ENCODE assay signal across 8 cellular contexts in the genomic region with DNA sequence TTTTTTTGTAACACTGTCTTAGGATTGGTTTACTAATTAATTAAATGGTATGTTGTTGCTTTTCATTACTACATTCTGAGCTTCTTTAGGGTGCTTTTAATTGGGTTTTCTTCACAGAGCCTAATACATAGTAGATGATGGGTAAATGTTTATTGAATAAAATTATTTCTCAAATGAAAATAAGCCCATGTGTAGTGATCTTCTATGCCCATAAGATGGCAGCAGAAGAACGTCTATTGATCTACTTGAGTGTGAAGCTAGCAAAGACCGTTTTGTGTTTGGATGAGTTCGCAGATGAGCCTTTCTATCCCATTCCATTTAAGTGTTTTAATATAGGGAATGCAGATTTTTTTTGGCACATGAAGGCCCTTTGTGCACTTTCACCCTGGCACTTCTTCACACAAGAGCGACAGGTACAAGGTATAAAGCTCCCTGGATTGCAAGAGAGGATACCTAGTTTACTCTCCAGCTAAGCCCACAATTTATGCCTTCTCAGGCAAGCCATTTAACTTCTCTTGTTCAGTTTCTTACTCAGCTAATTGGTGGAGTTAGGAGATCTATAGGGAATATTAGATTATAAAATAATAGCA.
DNase-seq lines count a peak whose midpoint lies in the region; FAIRE-seq and TF ChIP-seq lines count a peak whose summit lies in the region.
"Not testable (repeated sequence)": the region's sequence is repeated elsewhere in the genome, so short reads cannot be mapped to it uniquely, and the experiment has no call there.

No MANE protein-coding gene starts in this region.

- intact Hi-C loops in endothelial cell of umbilical vein (cut with micrococcal nuclease): loop anchor here (1.0 to 5.0 kb wide), 5 partner anchors 107 to 255 kb away; partner anchors contain the start of gene PPP1R12B

- H3K4me2 ChIP-seq in endothelial cell of umbilical vein (ENCODE audit: insufficient read depth, low read length); keratinocyte (ENCODE audit: control insufficient read depth, extremely low read depth, insufficient read depth, low read depth, low read length); parathyroid adenoma (ENCODE audit: low read length): not testable (repeated sequence)

- dilution Hi-C loops in endothelial cell of umbilical vein (cut with MboI; ENCODE audit: extremely low pct_ligation_motif_present, low sequenced_read_pairs); keratinocyte (cut with MboI; ENCODE audit: extremely low pct_ligation_motif_present, low sequenced_read_pairs): not testable (repeated sequence)

- POLR2A ChIA-PET in endothelial cell of umbilical vein (lab: Charles Lee): not testable (repeated sequence)

- peak; percentile 64 for TF ChIP-seq CTCF in VCaP (conservative IDR thresholded peaks at IDR 0.05)
- peak; percentile 16 to 35 for TF ChIP-seq CTCF in endothelial cell of umbilical vein (IDR thresholded peaks at IDR 0.05; ENCODE audit: extremely low read depth in 1 of 2, insufficient read depth in 1 of 2, low read depth in 1 of 2, low read length in 2 of 2)
- TF ChIP-seq CTCF in keratinocyte (optimal IDR thresholded peaks at IDR 0.05 in 1 of 3, IDR thresholded peaks at IDR 0.05 in 1 of 3, conservative IDR thresholded peaks at IDR 0.05 in 1 of 3; ENCODE audit: extremely low read depth in 1 of 3, insufficient read depth in 2 of 3, low read length in 3 of 3): peak in 2 of 3 experiments; percentile 30 to 40
- TF ChIP-seq CTCF in parathyroid adenoma (IDR thresholded peaks at IDR 0.05): peak; percentile 29

- not testable (repeated sequence) for H3K27me3 ChIP-seq in endothelial cell of umbilical vein (ENCODE audit: control insufficient read depth in 2 of 2, insufficient read depth in 2 of 2, low read length in 2 of 2); keratinocyte (ENCODE audit: control insufficient read depth, extremely low read depth, insufficient read depth, low read length); parathyroid adenoma (ENCODE audit: control insufficient read depth, insufficient read depth, low read length)

- not testable (repeated sequence) for H3K9me3 ChIP-seq in endothelial cell of umbilical vein (replicated peaks; ENCODE audit: control insufficient read depth, insufficient read depth, low read length); keratinocyte (ENCODE audit: control insufficient read depth, low read depth, low read length); parathyroid adenoma (ENCODE audit: control insufficient read depth, low read length)

- H3K79me2 ChIP-seq in endothelial cell of umbilical vein (ENCODE audit: control insufficient read depth, insufficient read depth, low read length); keratinocyte (ENCODE audit: control insufficient read depth, insufficient read depth, low read length); parathyroid adenoma: not testable (repeated sequence)

- H3K9ac ChIP-seq in endothelial cell of umbilical vein (replicated peaks; ENCODE audit: extremely low read depth, insufficient read depth, low read length); keratinocyte (ENCODE audit: control insufficient read depth, extremely low read depth, insufficient read depth, low read length); parathyroid adenoma: not testable (repeated sequence)

- not testable (repeated sequence) for H4K20me1 ChIP-seq in endothelial cell of umbilical vein (replicated peaks; ENCODE audit: control insufficient read depth, extremely low read depth, insufficient read depth, low read length); keratinocyte (ENCODE audit: control insufficient read depth, extremely low read depth, insufficient read depth, low read length)

- in situ Hi-C loops in ACHN (cut with HindIII; ENCODE audit: low pct_ligation_motif_present, low pct_unique_long_range_greater_than_20kb, low sequenced_read_pairs); G401 (cut with HindIII; ENCODE audit: low sequenced_read_pairs): not testable (repeated sequence)

- H2AFZ ChIP-seq in endothelial cell of umbilical vein (ENCODE audit: low read depth, low read length); keratinocyte (ENCODE audit: control insufficient read depth, low read length); parathyroid adenoma: not testable (repeated sequence)

- BruUV-seq in endothelial cell of umbilical vein (replicated peaks; lab: Mats Ljungman, UMichigan): not testable (repeated sequence)

- H3K4me1 ChIP-seq in endothelial cell of umbilical vein (ENCODE audit: control insufficient read depth, extremely low read depth, insufficient read depth, low read length): peaks cover 18% of the 10 kb centered on the region
- not testable (repeated sequence) for H3K4me1 ChIP-seq in keratinocyte (ENCODE audit: control insufficient read depth, extremely low read depth, insufficient read depth, low read length); parathyroid adenoma

- TF ChIP-seq POLR2A in endothelial cell of umbilical vein (IDR thresholded peaks at IDR 0.05; ENCODE audit: low read depth, low read length): not testable (repeated sequence)

- CTCF ChIA-PET in endothelial cell of umbilical vein (lab: Charles Lee): interaction anchor here (0.6 to 3.1 kb wide), 20 partner anchors 35 to 255 kb away, joined by 3 to 78 read pairs (median 4); partner anchors contain the start of gene SYT2

- H3K27ac ChIP-seq in VCaP: peak overlapping the region; percentile 82
- H3K27ac ChIP-seq in endothelial cell of umbilical vein (ENCODE audit: insufficient read depth, low read depth, low read length); keratinocyte (ENCODE audit: control insufficient read depth, insufficient read depth, low read length); parathyroid adenoma: not testable (repeated sequence)

- H3K9me1 ChIP-seq in endothelial cell of umbilical vein (replicated peaks; ENCODE audit: control insufficient read depth, extremely low read depth, insufficient read depth, low read length); keratinocyte (ENCODE audit: control insufficient read depth, extremely low read depth, insufficient read depth, low read length): not testable (repeated sequence)

- FAIRE-seq in endothelial cell of umbilical vein (lab: Jason Lieb, UNC): not testable (repeated sequence)
- FAIRE-seq in keratinocyte (lab: Jason Lieb, UNC): peak; percentile 80

- DNase-seq in ACHN: peak; percentile 71
- DNase-seq in G401 (ENCODE audit: low spot score): peak; percentile 67
- peak; percentile 12 to 31 for DNase-seq in Kasumi-1 (lab: John Stamatoyannopoulos, UW)
- peak; percentile 11 for DNase-seq in NCI-H774 (lab: John Stamatoyannopoulos, UW)
- peak; percentile 28 for DNase-seq in endothelial cell of umbilical vein (ENCODE audit: low read depth, low spot score)
- DNase-seq in keratinocyte (ENCODE audit: low read depth, low spot score): not testable (repeated sequence)

- not testable (repeated sequence) for H3K4me3 ChIP-seq in endothelial cell of umbilical vein (replicated peaks in 1 of 3; ENCODE audit: insufficient read depth in 1 of 3, low read depth in 1 of 3, low read length in 3 of 3); keratinocyte (ENCODE audit: control insufficient read depth in 2 of 3, extremely low read depth in 1 of 3, insufficient read depth in 2 of 3, low read depth in 1 of 3, low read length in 3 of 3); parathyroid adenoma (ENCODE audit: low read depth, low read length)

- H3K36me3 ChIP-seq in endothelial cell of umbilical vein (ENCODE audit: control insufficient read depth in 2 of 2, extremely low read depth in 1 of 2, insufficient read depth in 2 of 2, low read length in 2 of 2); keratinocyte (ENCODE audit: control insufficient read depth in 2 of 2, extremely low read depth in 1 of 2, insufficient read depth in 2 of 2, low read length in 2 of 2); parathyroid adenoma (ENCODE audit: control insufficient read depth, insufficient read depth, low read length): not testable (repeated sequence)
